20 cellular contexts compared by ENCODE assay signal in the genomic region with DNA sequence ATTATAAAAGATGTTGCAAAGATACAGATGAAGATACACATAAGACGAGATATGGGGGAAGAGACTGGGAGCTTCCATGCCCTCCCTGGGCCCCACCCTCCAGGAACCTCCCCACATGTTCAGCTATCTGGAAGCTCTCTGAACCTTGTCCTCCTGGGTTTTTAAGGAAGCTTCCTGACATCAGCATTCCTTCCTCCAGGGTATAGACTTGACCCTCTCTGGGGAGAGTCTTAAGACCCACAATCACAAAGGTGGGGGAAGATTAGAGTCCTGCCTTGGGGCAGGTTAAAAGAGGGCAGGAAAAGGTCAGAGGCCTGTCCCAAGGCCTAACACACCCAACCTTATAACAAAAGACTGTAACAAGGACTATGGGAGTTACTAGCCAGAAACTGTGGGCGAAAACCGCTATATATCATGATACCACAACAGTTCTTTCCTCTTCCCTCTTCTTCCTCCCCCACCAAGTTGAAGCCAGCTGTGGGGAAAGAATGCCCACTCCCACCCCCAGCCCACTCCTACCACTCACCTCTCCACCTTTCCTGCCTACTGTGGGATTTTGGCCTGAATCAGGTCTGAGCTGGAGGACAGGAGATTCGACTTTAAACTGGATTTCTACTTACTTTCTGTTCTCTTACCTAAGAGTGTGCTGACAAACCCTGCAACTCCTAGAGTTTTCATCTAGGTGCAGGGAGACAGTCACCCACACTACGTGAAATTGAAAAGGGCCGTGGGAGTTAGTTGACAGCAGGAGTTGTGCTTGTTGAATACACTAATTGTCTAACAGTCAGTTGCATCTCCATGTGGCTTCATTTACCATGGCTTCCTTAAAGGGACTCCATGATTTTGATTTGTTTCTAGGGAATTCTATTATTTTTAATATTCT.
"Had no signal": no experiment of that assay in that cellular context is flagged by ENCODE, and none has a peak within 500 bp of the region (broad histone marks: within the 10 kb centered on the region; RNA-seq: fewer than 3 reads in every experiment).

No MANE protein-coding gene starts in this region.

- H3K36me3 ChIP-seq: heart left ventricle, sigmoid colon, WERI-Rb-1 had no signal

- H3K27me3 ChIP-seq: gastroesophageal sphincter, heart left ventricle, sigmoid colon had no signal

- H3K27ac ChIP-seq: epithelial cell of prostate, gastroesophageal sphincter, heart left ventricle, sigmoid colon, WERI-Rb-1 had no signal

- H3K36me3 Mint-ChIP-seq: stimulated activated naive B cell treated with anti-CD40 and anti-IgM and Interleukin-4, amounts not matched to agents 10 μg/mL and 1 μg/mL and 100 μg/mL, for 72 hours had no signal

- H3K9me3 ChIP-seq: gastroesophageal sphincter, heart left ventricle, sigmoid colon had no signal

- DNase-seq: activated CD4-positive, CD25-positive, alpha-beta regulatory T cell treated with anti-CD3 and anti-CD28 coated beads, Interleukin-2, amount 50 U/mL, for 72 hours; activated CD8-positive, alpha-beta memory T cell treated with anti-CD3 and anti-CD28 coated beads for 24 hours; activated CD8-positive, alpha-beta memory T cell treated with anti-CD3 and anti-CD28 coated beads, Interleukin-2, amount 50 U/mL, for 4 hours; activated naive CD4-positive, alpha-beta T cell treated with anti-CD3 and anti-CD28 coated beads for 36 hours; activated T-cell treated with anti-CD3 and anti-CD28 coated beads, Interleukin-2, amount 50 U/mL, for 4 hours; cerebellar nuclear complex; cortex of kidney; heart left ventricle; posterior cingulate gyrus; sigmoid colon; stimulated activated CD4-positive, alpha-beta T cell treated with anti-CD3 and anti-CD28 coated beads, Interleukin-2, amount 100 ng/mL, for 48 hours; stimulated activated CD8-positive, alpha-beta memory T cell treated with anti-CD3 and anti-CD28 coated beads, Interleukin-4, amount 100 ng/mL, for 48 hours; stimulated activated naive B cell treated with anti-CD40 and anti-IgM and Interleukin-4, amounts not matched to agents 10 μg/mL and 1 μg/mL and 100 μg/mL, for 72 hours; WERI-Rb-1 had no signal

- H3K4me1 ChIP-seq: gastroesophageal sphincter, heart left ventricle, sigmoid colon had no signal

- H3K9me3 Mint-ChIP-seq: activated T-cell treated with anti-CD3 and anti-CD28 coated beads, Interleukin-2, amount 50 U/mL, for 4 hours; activated T-helper 2 cell treated with anti-CD3 and anti-CD28 coated beads, Interferon-gamma antibody, Interleukin-2, Interleukin-4, amounts not matched to agents 10 μg/mL and 5 μg/mL and 100 μg/mL, durations not matched to agents 14 hours and 24 hours and 36 hours; T-helper 2 cell treated with Interferon-gamma antibody and Interleukin-4, amounts not matched to agents 5 μg/mL and 100 μg/mL, for 36 hours had no signal

- H3K4me3 ChIP-seq: gastroesophageal sphincter, heart left ventricle, sigmoid colon had no signal

- H3K27ac Mint-ChIP-seq: activated naive CD4-positive, alpha-beta T cell treated with anti-CD3 and anti-CD28 coated beads for 36 hours; activated T-helper 2 cell treated with anti-CD3 and anti-CD28 coated beads, Interferon-gamma antibody, Interleukin-2, Interleukin-4, amounts not matched to agents 10 μg/mL and 5 μg/mL and 100 μg/mL, durations not matched to agents 14 hours and 24 hours and 36 hours; nephron; stimulated activated naive B cell treated with anti-CD40 and anti-IgM and Interleukin-4, amounts not matched to agents 10 μg/mL and 1 μg/mL and 100 μg/mL, for 72 hours; T-helper 2 cell treated with Interferon-gamma antibody and Interleukin-4, amounts not matched to agents 5 μg/mL and 100 μg/mL, for 36 hours; type B pancreatic cell had no signal

- H3K4me1 Mint-ChIP-seq: nephron; stimulated activated naive B cell treated with anti-CD40 and anti-IgM and Interleukin-4, amounts not matched to agents 10 μg/mL and 1 μg/mL and 100 μg/mL, for 72 hours had no signal

- ATAC-seq: activated T-cell treated with anti-CD3 and anti-CD28 coated beads, Interleukin-2, amount 50 U/mL, for 4 hours; gastroesophageal sphincter; stimulated activated naive B cell treated with anti-CD40 and anti-IgM and Interleukin-4, amounts not matched to agents 10 μg/mL and 1 μg/mL and 100 μg/mL, for 72 hours had no signal

- H3K4me3 Mint-ChIP-seq: activated naive CD4-positive, alpha-beta T cell treated with anti-CD3 and anti-CD28 coated beads for 36 hours; activated T-cell treated with anti-CD3 and anti-CD28 coated beads, Interleukin-2, amount 50 U/mL, for 4 hours; nephron; stimulated activated naive B cell treated with anti-CD40 and anti-IgM and Interleukin-4, amounts not matched to agents 10 μg/mL and 1 μg/mL and 100 μg/mL, for 72 hours; T-helper 2 cell treated with Interferon-gamma antibody and Interleukin-4, amounts not matched to agents 5 μg/mL and 100 μg/mL, for 36 hours; type B pancreatic cell had no signal
